In the genomic region with DNA sequence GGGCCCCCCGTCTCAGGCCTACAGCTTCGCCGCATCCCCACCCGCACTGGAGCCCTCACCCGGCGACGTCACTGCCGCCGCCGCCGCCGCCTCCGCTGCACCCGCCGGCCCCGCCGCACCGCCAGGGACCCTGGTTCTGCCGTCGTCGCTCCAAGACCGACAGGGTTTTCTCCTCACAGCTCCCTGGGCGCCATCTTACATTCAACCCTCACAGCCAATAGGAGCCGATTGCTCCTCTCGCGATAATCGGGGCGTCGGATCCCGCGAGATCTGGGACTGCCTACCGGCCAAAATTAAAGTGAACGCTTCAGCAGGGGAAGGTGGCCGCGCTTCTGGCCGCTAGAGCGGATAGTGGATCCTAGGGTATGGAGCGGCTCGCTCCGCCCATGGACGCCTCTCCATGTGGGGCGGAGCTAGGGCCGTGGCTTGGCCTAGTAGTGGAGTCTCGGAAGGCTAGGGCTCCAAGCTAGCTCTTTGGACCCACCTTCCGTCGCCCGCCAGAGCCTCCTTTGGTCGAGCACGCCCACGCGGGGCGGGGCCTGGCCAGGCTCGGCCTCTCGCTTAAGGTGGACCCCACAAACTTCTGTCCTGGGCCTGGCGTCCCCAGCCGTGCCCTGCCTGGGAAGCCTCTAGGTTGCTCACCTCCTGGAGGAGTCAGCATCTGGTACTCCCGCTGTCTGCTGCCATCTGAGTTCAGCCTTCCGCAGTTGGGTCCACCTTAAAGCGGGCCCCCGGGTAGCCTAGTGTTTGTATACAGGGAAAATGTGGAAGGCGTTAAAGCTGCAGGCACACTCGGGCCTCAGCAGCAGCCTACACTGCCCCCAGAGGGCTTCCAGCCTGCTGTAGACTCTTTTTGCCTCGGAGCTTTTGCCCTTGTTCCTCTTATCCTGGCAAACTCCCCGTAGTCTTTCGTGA, we compare ENCODE assay signal across 8 cellular contexts. TPM values are rescaled to one million over a fixed set of nuclear protein-coding genes. Genes with fewer than 3 reads are reported as not detected.
DNase-seq lines count a peak whose midpoint lies in the region; ATAC-seq and TF ChIP-seq lines count a peak whose summit lies in the region.

A gene with protein sequence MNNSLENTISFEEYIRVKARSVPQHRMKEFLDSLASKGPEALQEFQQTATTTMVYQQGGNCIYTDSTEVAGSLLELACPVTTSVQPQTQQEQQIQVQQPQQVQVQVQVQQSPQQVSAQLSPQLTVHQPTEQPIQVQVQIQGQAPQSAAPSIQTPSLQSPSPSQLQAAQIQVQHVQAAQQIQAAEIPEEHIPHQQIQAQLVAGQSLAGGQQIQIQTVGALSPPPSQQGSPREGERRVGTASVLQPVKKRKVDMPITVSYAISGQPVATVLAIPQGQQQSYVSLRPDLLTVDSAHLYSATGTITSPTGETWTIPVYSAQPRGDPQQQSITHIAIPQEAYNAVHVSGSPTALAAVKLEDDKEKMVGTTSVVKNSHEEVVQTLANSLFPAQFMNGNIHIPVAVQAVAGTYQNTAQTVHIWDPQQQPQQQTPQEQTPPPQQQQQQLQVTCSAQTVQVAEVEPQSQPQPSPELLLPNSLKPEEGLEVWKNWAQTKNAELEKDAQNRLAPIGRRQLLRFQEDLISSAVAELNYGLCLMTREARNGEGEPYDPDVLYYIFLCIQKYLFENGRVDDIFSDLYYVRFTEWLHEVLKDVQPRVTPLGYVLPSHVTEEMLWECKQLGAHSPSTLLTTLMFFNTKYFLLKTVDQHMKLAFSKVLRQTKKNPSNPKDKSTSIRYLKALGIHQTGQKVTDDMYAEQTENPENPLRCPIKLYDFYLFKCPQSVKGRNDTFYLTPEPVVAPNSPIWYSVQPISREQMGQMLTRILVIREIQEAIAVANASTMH (minus strand): TSS at position 219 of the 915 bp plus-strand sequence. CDS start 17,054 bp downstream, outside the sequence.

- H3K4me3 ChIP-seq in DND-41 (ENCODE audit: low read depth in 1 of 2, low read length in 2 of 2) (peak within 1 kb of the TSS; percentile 48 to 71), KMS-11 (IDR thresholded peaks at IDR 0.05; ENCODE audit: insufficient read depth, low read depth, low read length) (no peak within 1 kb of the TSS), Panc1 (ENCODE audit: low read depth in 2 of 2, low read length in 2 of 2) (peak within 1 kb of the TSS; percentile 87 to 90), esophagus (ENCODE audit: low read depth in 1 of 2, low read length in 2 of 2) (peak within 1 kb of the TSS; percentile 93 to 98), muscle layer of duodenum (ENCODE audit: low read depth in 1 of 2, low read length in 2 of 2) (peak within 1 kb of the TSS; percentile 81 to 98)

- TF ChIP-seq CTCF in DND-41 (IDR thresholded peaks at IDR 0.05; ENCODE audit: borderline replicate concordance, extremely low read depth, low read length, poor library complexity, severe bottlenecking), result peak; percentile 80
- TF ChIP-seq CTCF in KMS-11 (conservative IDR thresholded peaks at IDR 0.05; ENCODE audit: low read depth, low read length), result peak; percentile 29
- no peak; the same call in 1 of the 2 replicates for TF ChIP-seq CTCF in Panc1 (IDR thresholded peaks at IDR 0.05)

- 1% methylated on average over 64 to 65 of the region's 65 CpGs for WGBS in esophagus, 2 donors

- peak within 1 kb of the TSS; percentile 68 for H3K9ac ChIP-seq in DND-41 (ENCODE audit: low read depth, low read length)
- H3K9ac ChIP-seq in KMS-11, result peak within 1 kb of the TSS; percentile 77

- intact Hi-C loops in Panc1 (cut with micrococcal nuclease; ENCODE audit: unreplicated experiment), result no loop called here

- POLR2A ChIA-PET in Panc1 (lab: Charles Lee), result interaction anchor here (0.6 to 1.5 kb wide), 4 partner anchors 38 to 87 kb away, joined by 3 read pairs; a partner anchor contains a TSS

- in situ Hi-C loops in Panc1 (cut with HindIII; ENCODE audit: low pct_unique_long_range_greater_than_20kb, low sequenced_read_pairs), result no loop called here

- H3K36me3 ChIP-seq in DND-41 (ENCODE audit: insufficient read depth, low read length) (peaks cover 45% of the 10 kb centered on the region), KMS-11 (ENCODE audit: insufficient read depth) (peaks cover 4% of the 10 kb centered on the region; the same call in 1 of the 2 replicates), Panc1 (ENCODE audit: control insufficient read depth, insufficient read depth, low read length) (peaks cover 4% of the 10 kb centered on the region; the same call in 1 of the 2 replicates), esophagus (ENCODE audit: control insufficient read depth in 2 of 2, insufficient read depth in 2 of 2, low read length in 1 of 2) (peaks cover 12 to 18% of the 10 kb centered on the region in 2 donors), muscle layer of duodenum (ENCODE audit: control insufficient read depth in 1 of 2, insufficient read depth in 2 of 2, low read length in 2 of 2) (peaks cover 15 to 30% of the 10 kb centered on the region in 2 donors)

- peak within 1 kb of the TSS; percentile 89 for H3K4me3 Mint-ChIP-seq in activated T-cell treated with anti-CD3 and anti-CD28 coated beads, Interleukin-2, amount 50 U/mL, for 4 hours

- CTCF ChIA-PET in Panc1 (lab: Charles Lee), result interaction anchor here (0.6 to 1.5 kb wide), 4 partner anchors 39 to 107 kb away, joined by 3 to 5 read pairs (median 4); a partner anchor contains a TSS

- H3K27ac ChIP-seq in DND-41 (ENCODE audit: low read length) (peak within 1 kb of the TSS; percentile 95), KMS-11 (peak within 1 kb of the TSS; percentile 78), Panc1 (ENCODE audit: low read length) (peak within 1 kb of the TSS; percentile 93), esophagus (ENCODE audit: low read depth in 2 of 2, low read length in 1 of 2) (peak within 1 kb of the TSS; percentile 99 to 100), muscle layer of duodenum (ENCODE audit: low read length) (peak within 1 kb of the TSS; percentile 98)

- H4K20me1 ChIP-seq in DND-41 (ENCODE audit: insufficient read depth, low read length) (peaks cover 35% of the 10 kb centered on the region), KMS-11 (ENCODE audit: insufficient read depth) (no peaks in the 10 kb centered on the region)

- H3K79me2 ChIP-seq in DND-41 (ENCODE audit: insufficient read depth, low read length) (peaks cover 45% of the 10 kb centered on the region), KMS-11 (ENCODE audit: insufficient read depth, low read depth) (peaks cover 41% of the 10 kb centered on the region)

- no peaks in the 10 kb centered on the region for H3K9me3 Mint-ChIP-seq in activated T-cell treated with anti-CD3 and anti-CD28 coated beads, Interleukin-2, amount 50 U/mL, for 4 hours

- H3K27me3 Mint-ChIP-seq in activated T-cell treated with anti-CD3 and anti-CD28 coated beads, Interleukin-2, amount 50 U/mL, for 4 hours (ENCODE audit: low read depth), result no peaks in the 10 kb centered on the region

- peaks cover 43% of the 10 kb centered on the region for H3K4me1 Mint-ChIP-seq in activated T-cell treated with anti-CD3 and anti-CD28 coated beads, Interleukin-2, amount 50 U/mL, for 4 hours (ENCODE audit: low read depth)

- ATAC-seq in DND-41 (ENCODE audit: insufficient read depth, low read depth) (peak; percentile 83), GM21737 (IDR thresholded peaks at IDR 0.05; ENCODE audit: unreplicated experiment) (peak; percentile 73), Panc1 (peak; percentile 92)
- ATAC-seq in activated T-cell treated with anti-CD3 and anti-CD28 coated beads, Interleukin-2, amount 50 U/mL, for 4 hours, result peak; percentile 86 to 87

- H3K4me2 ChIP-seq in DND-41 (ENCODE audit: insufficient read depth, low read length) (peak within 1 kb of the TSS; percentile 86), KMS-11 (peak within 1 kb of the TSS; percentile 62)

- H3K9me3 ChIP-seq in DND-41 (ENCODE audit: insufficient read depth, low read length, severe bottlenecking), result no peaks in the 10 kb centered on the region
- H3K9me3 ChIP-seq in Panc1 (ENCODE audit: control insufficient read depth, insufficient read depth, low read depth, low read length), result no peaks in the 10 kb centered on the region
- no peaks in the 10 kb centered on the region for H3K9me3 ChIP-seq in esophagus (ENCODE audit: control insufficient read depth in 2 of 2, insufficient read depth in 1 of 2, low read depth in 1 of 2, low read length in 1 of 2)
- H3K9me3 ChIP-seq in muscle layer of duodenum (ENCODE audit: control insufficient read depth in 1 of 2, low read length in 2 of 2), result no peaks in the 10 kb centered on the region

- H3K36me3 Mint-ChIP-seq in activated T-cell treated with anti-CD3 and anti-CD28 coated beads, Interleukin-2, amount 50 U/mL, for 4 hours (ENCODE audit: insufficient read depth), result peaks cover 19% of the 10 kb centered on the region

- peak; percentile 97 for DNase-seq in DND-41
- peak; percentile 85 for DNase-seq in Panc1 (ENCODE audit: low read depth, low spot score)
- peak; percentile 95 for DNase-seq in activated T-cell treated with anti-CD3 and anti-CD28 coated beads, Interleukin-2, amount 50 U/mL, for 4 hours
- peak; percentile 90 to 94 for DNase-seq in stimulated activated CD8-positive, alpha-beta memory T cell treated with anti-CD3 and anti-CD28 coated beads, Interleukin-7, amount 100 ng/mL, for 4 hours (ENCODE audit: low read depth in 2 of 2)

- H3K27me3 ChIP-seq in DND-41 (ENCODE audit: insufficient read depth, low read length, poor library complexity) (no peaks in the 10 kb centered on the region), KMS-11 (ENCODE audit: insufficient read depth, low read depth) (no peaks in the 10 kb centered on the region), Panc1 (ENCODE audit: control insufficient read depth, insufficient read depth, low read length) (no peaks in the 10 kb centered on the region), esophagus (ENCODE audit: control insufficient read depth in 1 of 2, insufficient read depth in 2 of 2, low read length in 2 of 2) (no peaks in the 10 kb centered on the region), muscle layer of duodenum (ENCODE audit: low read depth, low read length) (no peaks in the 10 kb centered on the region)

- H3K4me1 ChIP-seq in DND-41 (ENCODE audit: insufficient read depth, low read length) (peaks cover 43% of the 10 kb centered on the region), KMS-11 (ENCODE audit: low read depth, poor library complexity, severe bottlenecking) (peaks cover 16% of the 10 kb centered on the region), Panc1 (ENCODE audit: control insufficient read depth, insufficient read depth, low read length) (peaks cover 14% of the 10 kb centered on the region), esophagus (ENCODE audit: control insufficient read depth in 2 of 2, insufficient read depth in 2 of 2, low read length in 1 of 2) (peaks cover 0 to 2% of the 10 kb centered on the region in 2 donors), muscle layer of duodenum (ENCODE audit: control insufficient read depth in 1 of 2, insufficient read depth in 2 of 2, low read length in 2 of 2) (peaks cover 7 to 37% of the 10 kb centered on the region in 2 donors)

- peak within 1 kb of the TSS; percentile 94 for H2AFZ ChIP-seq in DND-41 (ENCODE audit: low read depth, low read length)
- H2AFZ ChIP-seq in KMS-11 (ENCODE audit: low read depth), result peak within 1 kb of the TSS; percentile 57; the same call in 1 of the 2 replicates

- BruUV-seq in Panc1 (replicated peaks; lab: Mats Ljungman, UMichigan), result no TSS peak

RNA-seq across cellular contexts. Expression of the gene that starts here (rescaled TPM):
- 79.9 TPM for total RNA-seq in Panc1 (2021; ENCODE audit: unreplicated experiment)
- 53.5 TPM for polyA plus RNA-seq in Panc1 (2012; ENCODE audit: insufficient read length)
- total RNA-seq in activated T-cell treated with anti-CD3 and anti-CD28 coated beads, Interleukin-2, amount 50 U/mL, for 4 hours, result 100 to 1,000 TPM; 109 to 131 (median 114) TPM
- 10 to 100 TPM; 31.9 to 38.2 TPM for polyA plus RNA-seq in esophagus
